In genomic region chr19:45271709-45272108, GRCh38 we compare ENCODE assay signal across 26 cellular contexts. TPM values are rescaled to one million over a fixed set of nuclear protein-coding genes. Genes with fewer than 3 reads are reported as not detected.
A peak's percentile ranks its signal among the peaks of the same experiment; 100 is the strongest.
DNase-seq lines count a peak whose midpoint lies in the region; ATAC-seq, FAIRE-seq and TF ChIP-seq lines count a peak whose summit lies in the region.
"Had no signal": no experiment of that assay in that cellular context is flagged by ENCODE, and none has a peak within 500 bp of the region (broad histone marks: within the 10 kb centered on the region; RNA-seq: fewer than 3 reads in every experiment).

No MANE protein-coding gene starts in this region.

- H3K36me3 ChIP-seq in HEK293 (ENCODE audit: control insufficient read depth in 2 of 2, insufficient read depth in 1 of 2, low read length in 2 of 2): peaks cover 35 to 81% of the 10 kb centered on the region in 2 experiments; a peak in 2 of 3 replicates
- peaks cover 13 to 15% of the 10 kb centered on the region in 2 experiments; a peak in 4 of 5 replicates for H3K36me3 ChIP-seq in HepG2 (replicated peaks in 1 of 2; ENCODE audit: control insufficient read depth in 1 of 2, insufficient read depth in 2 of 2, low read length in 2 of 2)
- H3K36me3 ChIP-seq in aorta (ENCODE audit: control insufficient read depth in 1 of 2, insufficient read depth in 2 of 2, low read length in 1 of 2): peaks cover 0 to 1% of the 10 kb centered on the region in 2 donors
- H3K36me3 ChIP-seq in ovary: no peaks in the 10 kb centered on the region
- H3K36me3 ChIP-seq: BE2C had no signal

- no peak overlapping the region for H3K9ac ChIP-seq in HepG2 (ENCODE audit: insufficient read depth, low read depth, low read length)

- WGBS in HepG2 (ENCODE audit: low lambda C conversion rate): 62% methylated on average over 7 of the region's 8 CpGs
- WGBS in aorta, 2 donors: 68 to 73% methylated on average over 8 of the region's 8 CpGs
- WGBS in ovary, 3 donors: 66 to 73% (median 71%) methylated on average over 8 of the region's 8 CpGs

- TF ChIP-seq RAD21 in HepG2 (CRISPR knock-in tag; IDR thresholded peaks at IDR 0.05): no peak

- H3K4me3 ChIP-seq in HEK293 (ENCODE audit: low read depth, low read length) (no peak overlapping the region), HepG2 (replicated peaks in 1 of 3; ENCODE audit: insufficient read depth in 1 of 3, low read depth in 2 of 3, low read length in 3 of 3) (no peak overlapping the region), aorta (ENCODE audit: low read length in 2 of 2) (no peak overlapping the region), ovary (no peak overlapping the region)

- POLR2A ChIA-PET in HEK293 (lab: Yijun Ruan, JAX) (no interaction called here), HepG2 (lab: Yijun Ruan, JAX) (no interaction called here)

- no peaks in the 10 kb centered on the region for H4K20me1 ChIP-seq in HepG2 (ENCODE audit: insufficient read depth, low read length)

- no peak for FAIRE-seq in HepG2 (lab: Jason Lieb, UNC)
- FAIRE-seq: D721Med, GM12892, GM18507 had no signal

- H3K27ac ChIP-seq in HEK293 (ENCODE audit: extremely low read depth, low read depth, low read length) (no peak overlapping the region), HepG2 (ENCODE audit: extremely low read length, insufficient read depth, low read length) (peak overlapping the region; percentile 80), aorta (ENCODE audit: low read depth in 1 of 2, low read length in 2 of 2) (no peak overlapping the region), ovary (no peak overlapping the region)
- H3K27ac ChIP-seq: C4-2B, HL-60 had no signal

- no peaks in the 10 kb centered on the region for H3K79me2 ChIP-seq in HepG2 (ENCODE audit: insufficient read depth, low read length)

- TF ChIP-seq POLR2A in HepG2 (IDR thresholded peaks at IDR 0.05; ENCODE audit: insufficient read depth in 1 of 2, low read depth in 2 of 2, low read length in 2 of 2) (no peak), ovary (IDR thresholded peaks at IDR 0.05) (no peak)

- no peaks in the 10 kb centered on the region for H3K9me3 ChIP-seq in HEK293 (ENCODE audit: control insufficient read depth, insufficient read depth, low read depth, low read length)
- H3K9me3 ChIP-seq in HepG2 (ENCODE audit: low read length): no peaks in the 10 kb centered on the region
- H3K9me3 ChIP-seq in aorta (ENCODE audit: control insufficient read depth, low read length): no peaks in the 10 kb centered on the region
- no peaks in the 10 kb centered on the region for H3K9me3 ChIP-seq in ovary
- H3K9me3 ChIP-seq: BE2C, Caco-2 had no signal

- CTCF ChIA-PET in HEK293 (lab: Yijun Ruan, JAX): no interaction called here
- CTCF ChIA-PET in HepG2 (lab: Yijun Ruan, JAX; ENCODE audit: low intra/inter-chr PET ratio, low total read pairs): no interaction called here

- TF ChIP-seq CTCF in HEK293 (tag by site-specific recombination; IDR thresholded peaks at IDR 0.05): no peak
- no peak for TF ChIP-seq CTCF in HepG2 (CRISPR knock-in tag; IDR thresholded peaks at IDR 0.05)
- TF ChIP-seq CTCF in ovary (IDR thresholded peaks at IDR 0.05): no peak

- no peak overlapping the region for H2AFZ ChIP-seq in HepG2 (ENCODE audit: low read length)

- intact Hi-C loops in HepG2 (cut with micrococcal nuclease; ENCODE audit: unreplicated experiment) (loop anchor here (2.0 kb wide), 1 partner anchor 55 kb away; no protein-coding TSS in a partner anchor), aorta (cut with DNase I) (no loop called here), ovary (cut with DNase I) (loop anchor here in 1 of 4 donors (5.0 kb wide), 1 partner anchor 51 kb away; the partner anchor contains the start of gene CKM)

- no peak for TF ChIP-seq EP300 in HepG2 (IDR thresholded peaks at IDR 0.05; ENCODE audit: low read depth in 2 of 2, low read length in 2 of 2)
- no peak for TF ChIP-seq EP300 in HepG2 (CRISPR knock-in tag; IDR thresholded peaks at IDR 0.05; ENCODE audit: borderline replicate concordance)
- no peak for TF ChIP-seq EP300 in ovary (IDR thresholded peaks at IDR 0.05)

- in situ Hi-C loops in HepG2 (cut with HindIII; ENCODE audit: extremely low pct_ligation_motif_present, low pct_unique_long_range_greater_than_20kb): no loop called here

- DNase-seq in HepG2 (ENCODE audit: low spot score): peak; percentile 25
- DNase-seq in aorta: no peak
- no peak for DNase-seq in ovary
- DNase-seq in C1 segment of cervical spinal cord (lab: John Stamatoyannopoulos, UW): no peak
- DNase-seq in nucleus accumbens (lab: John Stamatoyannopoulos, UW): no peak
- DNase-seq: 8988T; BE2C; Caco-2; CD4-positive, alpha-beta T cell; DMS153; DMS79; GDM1; GOT3; H7; IMR-90; KBM-7 had no signal

- H3K27me3 ChIP-seq in HepG2 (ENCODE audit: control insufficient read depth in 1 of 2, insufficient read depth in 2 of 2, low read length in 2 of 2) (no peaks in the 10 kb centered on the region), aorta (ENCODE audit: control insufficient read depth in 1 of 2, insufficient read depth in 2 of 2, low read length in 1 of 2) (no peaks in the 10 kb centered on the region), ovary (no peaks in the 10 kb centered on the region)
- H3K27me3 ChIP-seq: BE2C had no signal

- ATAC-seq in esophagus mucosa (peak; percentile 20), HepG2 (no peak), aorta (ENCODE audit: low FRiP score) (peak; percentile 33)
- ATAC-seq: HCT116 had no signal

- H3K4me2 ChIP-seq in HepG2 (ENCODE audit: low read depth, low read length): no peak overlapping the region

- no TSS peak for BruUV-seq in HepG2 (replicated peaks; lab: Mats Ljungman, UMichigan)

- H3K4me1 ChIP-seq in HEK293 (ENCODE audit: control insufficient read depth, insufficient read depth, low read length): peaks cover 13% of the 10 kb centered on the region
- peaks cover 53% of the 10 kb centered on the region for H3K4me1 ChIP-seq in HepG2 (ENCODE audit: insufficient read depth, low read length)
- H3K4me1 ChIP-seq in aorta (ENCODE audit: control insufficient read depth in 1 of 2, insufficient read depth in 2 of 2, low read length in 2 of 2): no peaks in the 10 kb centered on the region
- H3K4me1 ChIP-seq in ovary (ENCODE audit: insufficient read depth): peaks cover 3% of the 10 kb centered on the region
- H3K4me1 ChIP-seq: Caco-2 had no signal

RNA-seq across cellular contexts. Expression of gene MARK4, which starts 20.6 kb away (rescaled TPM):
- total RNA-seq in esophagus mucosa (21.0 TPM), HepG2 (2016; rRNA removed; fragmentation: Illumina TruSeq; extraction: Trizol) (7.0 and 7.6 TPM in 2 replicates), aorta (10 to 100 TPM; 40.3 to 40.4 TPM), ovary (10 to 100 TPM; 14.2 to 53.3 (median 43.1) TPM)
- total RNA-seq in HepG2 (2016; cell fraction: cytosol; rRNA removed; fragmentation: Illumina TruSeq; extraction: Trizol; ENCODE audit: low read depth): 11.1 and 13.3 TPM in 2 replicates
- total RNA-seq in HepG2 (2016; cell fraction: insoluble cytoplasmic fraction; rRNA removed; fragmentation: Illumina TruSeq; extraction: Trizol): 3.4 and 6.6 TPM in 2 replicates
- 12.9 and 14.4 TPM in 2 replicates for total RNA-seq in HepG2 (2016; cell fraction: membrane; rRNA removed; fragmentation: Illumina TruSeq; extraction: Trizol)
- total RNA-seq in HepG2 (2016; cell fraction: nucleus; rRNA removed; fragmentation: Illumina TruSeq; extraction: Trizol): 6.3 and 7.9 TPM in 2 replicates
- polyA plus RNA-seq in HepG2 (2011; rRNA removed) (11.4 and 12.2 TPM in 2 replicates), aorta (10 to 100 TPM in 1 of 2 donors, 1 to 10 TPM in 1; 6.0 to 15.7 TPM), ovary (10 to 100 TPM; 24.6 to 51.5 TPM)
- 6.6 and 8.5 TPM in 2 replicates for polyA plus RNA-seq in HepG2 (2011; cell fraction: cytosol; rRNA removed)
- polyA plus RNA-seq in HepG2 (2011; cell fraction: nucleus; rRNA removed): 17.6 and 21.6 TPM in 2 replicates
- 28.5 and 39.6 TPM in 2 replicates for polyA plus RNA-seq in HepG2 (2012)
- 7.9 and 8.8 TPM in 2 replicates for polyA plus RNA-seq in HepG2 (2016; cell fraction: cytosol; fragmentation: Illumina TruSeq; extraction: Trizol; ENCODE audit: low read depth)
- 11.9 and 16.0 TPM in 2 replicates for polyA plus RNA-seq in HepG2 (2016; cell fraction: insoluble cytoplasmic fraction; fragmentation: Illumina TruSeq; extraction: Trizol; ENCODE audit: low read depth)
- 16.7 and 21.8 TPM in 2 replicates for polyA plus RNA-seq in HepG2 (2016; cell fraction: membrane; fragmentation: Illumina TruSeq; extraction: Trizol; ENCODE audit: low read depth)
- 15.8 and 17.0 TPM in 2 replicates for polyA plus RNA-seq in HepG2 (2016; cell fraction: nucleus; fragmentation: Illumina TruSeq; extraction: Trizol; ENCODE audit: insufficient read depth, low read depth)
- polyA minus RNA-seq in HepG2 (2011; rRNA and poly(A)+ RNA removed; ENCODE audit: low replicate concordance): 1.4 and 19.5 TPM in 2 replicates
- 14.1 and 19.3 TPM in 2 replicates for polyA minus RNA-seq in HepG2 (2011; cell fraction: cytosol; rRNA and poly(A)+ RNA removed)
- 10.3 TPM in 2 replicates for polyA minus RNA-seq in HepG2 (2011; cell fraction: nucleus; rRNA and poly(A)+ RNA removed)

RNA-seq across cellular contexts. Expression of gene EXOC3L2, which starts 26.5 kb away (rescaled TPM):
- 1.1 TPM for total RNA-seq in esophagus mucosa
- total RNA-seq in HepG2 (2016; rRNA removed; fragmentation: Illumina TruSeq; extraction: Trizol): not detected in 2 replicates
- total RNA-seq in HepG2 (2016; cell fraction: cytosol; rRNA removed; fragmentation: Illumina TruSeq; extraction: Trizol; ENCODE audit: low read depth): not detected in 2 replicates
- total RNA-seq in HepG2 (2016; cell fraction: insoluble cytoplasmic fraction; rRNA removed; fragmentation: Illumina TruSeq; extraction: Trizol): not detected in 2 replicates
- not detected in 2 replicates for total RNA-seq in HepG2 (2016; cell fraction: membrane; rRNA removed; fragmentation: Illumina TruSeq; extraction: Trizol)
- total RNA-seq in HepG2 (2016; cell fraction: nucleus; rRNA removed; fragmentation: Illumina TruSeq; extraction: Trizol): not detected in 2 replicates
- 0.21 TPM in 1 of 2 replicates, not detected in the other for polyA plus RNA-seq in HepG2 (2011; rRNA removed)
- polyA plus RNA-seq in HepG2 (2011; cell fraction: cytosol; rRNA removed): 0.04 and 0.07 TPM in 2 replicates
- polyA plus RNA-seq in HepG2 (2011; cell fraction: nucleus; rRNA removed): 0.07 and 0.19 TPM in 2 replicates
- polyA plus RNA-seq in HepG2 (2012): 0.07 TPM in 1 of 2 replicates, not detected in the other
- polyA plus RNA-seq in HepG2 (2016; cell fraction: cytosol; fragmentation: Illumina TruSeq; extraction: Trizol; ENCODE audit: low read depth): not detected in 2 replicates
- polyA plus RNA-seq in HepG2 (2016; cell fraction: insoluble cytoplasmic fraction; fragmentation: Illumina TruSeq; extraction: Trizol; ENCODE audit: low read depth): not detected in 2 replicates
- polyA plus RNA-seq in HepG2 (2016; cell fraction: membrane; fragmentation: Illumina TruSeq; extraction: Trizol; ENCODE audit: low read depth): not detected in 2 replicates
- polyA plus RNA-seq in HepG2 (2016; cell fraction: nucleus; fragmentation: Illumina TruSeq; extraction: Trizol; ENCODE audit: insufficient read depth, low read depth): not detected in 2 replicates
- polyA minus RNA-seq in HepG2 (2011; rRNA and poly(A)+ RNA removed; ENCODE audit: low replicate concordance): 0.20 TPM in 1 of 2 replicates, not detected in the other
- not detected in 2 replicates for polyA minus RNA-seq in HepG2 (2011; cell fraction: cytosol; rRNA and poly(A)+ RNA removed)
- not detected in 2 replicates for polyA minus RNA-seq in HepG2 (2011; cell fraction: nucleus; rRNA and poly(A)+ RNA removed)
- 10 to 100 TPM; 10.8 to 13.9 TPM for total RNA-seq in aorta
- under 1 TPM; 0.50 to 0.67 TPM for polyA plus RNA-seq in aorta
- total RNA-seq in ovary: 1 to 10 TPM in 5 of 7 donors, under 1 TPM in 1, not detected in 1; 0.80 to 3.2 (median 1.4) TPM
- 1 to 10 TPM in 1 of 2 donors, under 1 TPM in 1; 0.63 to 1.4 TPM for polyA plus RNA-seq in ovary
- total RNA-seq: A673; Caco-2; CD4-positive, alpha-beta T cell; IMR-90 had no signal

RNA-seq across cellular contexts. Expression of gene CKM, which starts 51.0 kb away (rescaled TPM):
- total RNA-seq in esophagus mucosa: 0.96 TPM
- total RNA-seq in HepG2 (2016; rRNA removed; fragmentation: Illumina TruSeq; extraction: Trizol): 0.27 and 0.80 TPM in 2 replicates
- 0.30 TPM in 1 of 2 replicates, not detected in the other for total RNA-seq in HepG2 (2016; cell fraction: cytosol; rRNA removed; fragmentation: Illumina TruSeq; extraction: Trizol; ENCODE audit: low read depth)
- 0.25 and 0.58 TPM in 2 replicates for total RNA-seq in HepG2 (2016; cell fraction: insoluble cytoplasmic fraction; rRNA removed; fragmentation: Illumina TruSeq; extraction: Trizol)
- 0.28 TPM in 2 replicates for total RNA-seq in HepG2 (2016; cell fraction: membrane; rRNA removed; fragmentation: Illumina TruSeq; extraction: Trizol)
- not detected in 2 replicates for total RNA-seq in HepG2 (2016; cell fraction: nucleus; rRNA removed; fragmentation: Illumina TruSeq; extraction: Trizol)
- polyA plus RNA-seq in HepG2 (2011; rRNA removed): 0.54 and 0.59 TPM in 2 replicates
- polyA plus RNA-seq in HepG2 (2011; cell fraction: cytosol; rRNA removed): 0.85 and 1.2 TPM in 2 replicates
- polyA plus RNA-seq in HepG2 (2011; cell fraction: nucleus; rRNA removed): 0.69 and 0.71 TPM in 2 replicates
- 1.1 and 1.2 TPM in 2 replicates for polyA plus RNA-seq in HepG2 (2012)
- 0.33 TPM in 2 replicates for polyA plus RNA-seq in HepG2 (2016; cell fraction: cytosol; fragmentation: Illumina TruSeq; extraction: Trizol; ENCODE audit: low read depth)
- polyA plus RNA-seq in HepG2 (2016; cell fraction: insoluble cytoplasmic fraction; fragmentation: Illumina TruSeq; extraction: Trizol; ENCODE audit: low read depth): 0.42 and 0.59 TPM in 2 replicates
- 0.19 and 0.22 TPM in 2 replicates for polyA plus RNA-seq in HepG2 (2016; cell fraction: membrane; fragmentation: Illumina TruSeq; extraction: Trizol; ENCODE audit: low read depth)
- 0.38 and 0.65 TPM in 2 replicates for polyA plus RNA-seq in HepG2 (2016; cell fraction: nucleus; fragmentation: Illumina TruSeq; extraction: Trizol; ENCODE audit: insufficient read depth, low read depth)
- 0.16 TPM in 1 of 2 replicates, not detected in the other for polyA minus RNA-seq in HepG2 (2011; rRNA and poly(A)+ RNA removed; ENCODE audit: low replicate concordance)
- polyA minus RNA-seq in HepG2 (2011; cell fraction: cytosol; rRNA and poly(A)+ RNA removed): 0.49 TPM in 1 of 2 replicates, not detected in the other
- polyA minus RNA-seq in HepG2 (2011; cell fraction: nucleus; rRNA and poly(A)+ RNA removed): 0.26 TPM in 1 of 2 replicates, not detected in the other
- not detected for total RNA-seq in aorta
- polyA plus RNA-seq in aorta: 1 to 10 TPM; 1.2 to 6.4 TPM
- total RNA-seq in ovary: under 1 TPM in 3 of 7 donors, not detected in 4; 0.55 to 0.85 (median 0.78) TPM
- under 1 TPM; 0.10 to 0.52 TPM for polyA plus RNA-seq in ovary
- total RNA-seq: A673; Caco-2; CD4-positive, alpha-beta T cell; H7; HT1080; IMR-90 had no signal
- polyA plus RNA-seq: IMR-90 had no signal
